ENCODE assay signal across 8 cellular contexts in genomic region chr16:74309789-74310781, GRCh38. TPM values are rescaled to one million over a fixed set of nuclear protein-coding genes. Genes with fewer than 3 reads are reported as not detected.
DNase-seq lines count a peak whose midpoint lies in the region; ATAC-seq and TF ChIP-seq lines count a peak whose summit lies in the region.

No MANE protein-coding gene starts in this region.

- no peaks in the 10 kb centered on the region for H3K9me2 ChIP-seq in Karpas-422 (replicated peaks; ENCODE audit: insufficient read depth, low read length)

- DNase-seq in cardiac muscle cell (ENCODE audit: low read depth in 1 of 2, low spot score in 1 of 2) (peak; percentile 63 to 70), Right ventricle myocardium inferior (ENCODE audit: missing footprints) (no peak), Karpas-422 (peak; percentile 69), SKM-1 treated with dmso at 0.1 percent for 144 hours (lab: John Stamatoyannopoulos, UW; ENCODE audit: unreplicated experiment) (peak; percentile 25), fibroblast of pulmonary artery (ENCODE audit: low read depth) (peak; percentile 69), NCI-H187 treated with DMSO at 0.1 percent for 48 hours (lab: John Stamatoyannopoulos, UW) (no peak)
- no peak for DNase-seq in stimulated activated CD4-positive, alpha-beta T cell treated with anti-CD3 and anti-CD28 coated beads, Interleukin-12 subunit alpha, Interleukin-12 subunit beta, amount 100 ng/mL, for 4 hours

- H3K27ac ChIP-seq in cardiac muscle cell = peak overlapping the region; percentile 4
- H3K27ac ChIP-seq in Karpas-422 (ENCODE audit: low read length) = no peak overlapping the region
- no peak overlapping the region for H3K27ac ChIP-seq in parathyroid adenoma

- peak; percentile 72 for TF ChIP-seq CTCF in cardiac muscle cell (IDR thresholded peaks at IDR 0.05; ENCODE audit: low read depth, low read length)
- TF ChIP-seq CTCF in fibroblast of pulmonary artery (IDR thresholded peaks at IDR 0.05; ENCODE audit: low read length, missing control alignments) = peak; percentile 84
- peak; percentile 68 for TF ChIP-seq CTCF in parathyroid adenoma (IDR thresholded peaks at IDR 0.05)

- H3K9ac ChIP-seq in Karpas-422 (ENCODE audit: low read length) (no peak overlapping the region), parathyroid adenoma (no peak overlapping the region)

- no peak overlapping the region for H3K4me3 ChIP-seq in cardiac muscle cell
- H3K4me3 ChIP-seq in Karpas-422 (ENCODE audit: low read length) = no peak overlapping the region
- H3K4me3 ChIP-seq in fibroblast of pulmonary artery (replicated peaks; ENCODE audit: low read depth, low read length) = no peak overlapping the region
- H3K4me3 ChIP-seq in parathyroid adenoma (ENCODE audit: low read depth, low read length) = no peak overlapping the region

- peaks cover 8% of the 10 kb centered on the region for H3K4me1 ChIP-seq in cardiac muscle cell (ENCODE audit: low read depth)
- no peaks in the 10 kb centered on the region for H3K4me1 ChIP-seq in Karpas-422 (ENCODE audit: low read length)
- peaks cover 10% of the 10 kb centered on the region for H3K4me1 ChIP-seq in parathyroid adenoma

- H2AFZ ChIP-seq in Karpas-422 (ENCODE audit: low read length) = no peak overlapping the region
- no peak overlapping the region for H2AFZ ChIP-seq in parathyroid adenoma

- no peak overlapping the region for H3K4me2 ChIP-seq in Karpas-422 (ENCODE audit: low read depth, low read length, poor library complexity, severe bottlenecking)
- no peak overlapping the region for H3K4me2 ChIP-seq in parathyroid adenoma (ENCODE audit: low read length)

- H3K9me3 ChIP-seq in cardiac muscle cell (ENCODE audit: low read depth) (no peaks in the 10 kb centered on the region), Karpas-422 (ENCODE audit: low read length) (no peaks in the 10 kb centered on the region), parathyroid adenoma (ENCODE audit: control insufficient read depth, low read length) (no peaks in the 10 kb centered on the region)

- H3K79me2 ChIP-seq in Karpas-422 (ENCODE audit: low read length) (no peaks in the 10 kb centered on the region), parathyroid adenoma (no peaks in the 10 kb centered on the region)

- intact Hi-C loops in Right ventricle myocardium inferior (cut with DNase I) = loop anchor here (10.0 kb wide), 1 partner anchor 315 kb away; no protein-coding TSS in a partner anchor

- no peak for ATAC-seq in Right ventricle myocardium inferior

- H3K36me3 ChIP-seq in cardiac muscle cell = peaks cover 18% of the 10 kb centered on the region
- H3K36me3 ChIP-seq in Karpas-422 (ENCODE audit: insufficient read depth, low read length) = peaks cover 19% of the 10 kb centered on the region
- H3K36me3 ChIP-seq in parathyroid adenoma (ENCODE audit: control insufficient read depth, insufficient read depth, low read length) = no peaks in the 10 kb centered on the region

- no peaks in the 10 kb centered on the region for H4K20me1 ChIP-seq in Karpas-422 (ENCODE audit: insufficient read depth, low read depth, low read length)

- H3K27me3 ChIP-seq in cardiac muscle cell = no peaks in the 10 kb centered on the region
- no peaks in the 10 kb centered on the region for H3K27me3 ChIP-seq in Karpas-422 (ENCODE audit: low read length)
- no peaks in the 10 kb centered on the region for H3K27me3 ChIP-seq in parathyroid adenoma (ENCODE audit: control insufficient read depth, insufficient read depth, low read length)

RNA-seq across cellular contexts. Expression of gene PSMD7, which starts 13.5 kb away (rescaled TPM):
- total RNA-seq in cardiac muscle cell (69.7 and 108 TPM in 2 replicates), Right ventricle myocardium inferior (123 TPM)
- 154 and 177 TPM in 2 replicates for polyA plus RNA-seq in cardiac muscle cell
- total RNA-seq in Karpas-422 (2014; rRNA removed; shearing (Covaris generic); ENCODE audit: low replicate concordance) = 50.1 and 56.2 TPM in 2 replicates

Comparison
In these comparisons a context has a peak if more than half of its experiments do, and no peak if none do; other contexts are left out.
1. DNase-seq: peak in cardiac muscle cell (2 of 2), Karpas-422 (single experiment), SKM-1 treated with dmso at 0.1 percent for 144 hours (single experiment) and fibroblast of pulmonary artery (single experiment); none in Right ventricle myocardium inferior (single experiment), NCI-H187 treated with DMSO at 0.1 percent for 48 hours (single experiment) and stimulated activated CD4-positive, alpha-beta T cell treated with anti-CD3 and anti-CD28 coated beads, Interleukin-12 subunit alpha, Interleukin-12 subunit beta, amount 100 ng/mL, for 4 hours (single experiment).
2. Peak in every context shown above with its lines, with median percentiles within 50 percentile points of each other: CTCF ChIP-seq.